ENCODE assay signal across 8 cellular contexts in the genomic region with DNA sequence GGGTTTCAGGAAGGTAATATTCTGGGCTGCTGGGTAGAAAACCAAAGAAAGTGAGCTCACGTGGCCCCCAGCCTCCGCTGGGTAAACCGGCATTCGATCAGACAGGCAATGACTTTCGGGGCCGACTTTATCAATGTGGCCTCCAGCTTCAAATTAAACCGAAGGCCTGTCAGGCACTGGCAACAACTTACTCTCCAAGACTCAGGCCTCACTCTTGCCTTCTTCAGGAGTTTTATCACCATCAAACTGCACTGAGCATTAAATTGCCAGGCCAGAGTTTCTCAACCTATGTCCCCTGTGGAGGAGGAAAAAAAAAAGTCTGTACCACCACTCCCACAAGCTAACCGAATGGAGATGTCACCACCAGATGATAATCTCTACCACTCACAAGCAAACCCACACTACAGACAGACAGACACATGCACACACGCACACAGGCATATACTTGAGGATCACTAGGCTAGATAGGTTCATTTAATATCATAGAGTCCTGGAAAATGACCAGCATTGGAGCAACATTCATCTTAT. TPM values are rescaled to one million over a fixed set of nuclear protein-coding genes. Genes with fewer than 3 reads are reported as not detected.
DNase-seq lines count a peak whose midpoint lies in the region; ATAC-seq, FAIRE-seq and TF ChIP-seq lines count a peak whose summit lies in the region.

No MANE protein-coding gene starts in this region.

- H4K20me1 ChIP-seq in BLaER1 treated with 17β-estradiol and CSF1 and Interleukin-3, amounts not matched to agents 10 nM and 100 nM = no peaks in the 10 kb centered on the region
- no peaks in the 10 kb centered on the region for H4K20me1 ChIP-seq in GM12878 (ENCODE audit: control insufficient read depth, insufficient read depth)

- H3K4me3 ChIP-seq in BLaER1 treated with 17β-estradiol and CSF1 and Interleukin-3, amounts not matched to agents 10 nM and 100 nM = peak overlapping the region; percentile 65 to 90 (median 78)
- H3K4me3 ChIP-seq in GM12878 (peak overlapping the region; percentile 82), mononuclear cell (ENCODE audit: low read length) (peak overlapping the region; percentile 63)

- DNase-seq in GM12878 (ENCODE audit: low read depth, low spot score) (no peak), NCI-H2196 treated with DMSO at 0.1 percent for 48 hours (lab: John Stamatoyannopoulos, UW; ENCODE audit: unreplicated experiment) (no peak), NCI-H1436 (lab: John Stamatoyannopoulos, UW) (no peak), DMS 273 treated with DMSO at 0.1 percent for 48 hours (lab: John Stamatoyannopoulos, UW) (no peak), NCI-H526 (lab: John Stamatoyannopoulos, UW) (no peak)

- FAIRE-seq in GM12878 (lab: Jason Lieb, UNC) = no peak

- peak overlapping the region; percentile 93 for H2AFZ ChIP-seq in GM12878 (ENCODE audit: control insufficient read depth, low read depth, low read length)

- H3K4me1 ChIP-seq in BLaER1 treated with 17β-estradiol and CSF1 and Interleukin-3, amounts not matched to agents 10 nM and 100 nM = peaks cover 22 to 46% (median 29%) of the 10 kb centered on the region in 10 experiments
- H3K4me1 ChIP-seq in GM12878 (ENCODE audit: control insufficient read depth, insufficient read depth, low read length) = peaks cover 10% of the 10 kb centered on the region
- H3K4me1 ChIP-seq in mononuclear cell (ENCODE audit: insufficient read depth, low read length) = peaks cover 42% of the 10 kb centered on the region

- 67% methylated on average over 9 of the region's 9 CpGs for WGBS in GM12878 (ENCODE audit: insufficient coverage, insufficient replicate concordance, low lambda C conversion rate, missing lambda C conversion rate)

- peak overlapping the region; percentile 57 to 89 (median 74) for H3K27ac ChIP-seq in BLaER1 treated with 17β-estradiol and CSF1 and Interleukin-3, amounts not matched to agents 10 nM and 100 nM
- H3K27ac ChIP-seq in KOPT-K1 (ENCODE audit: low read depth, low read length, poor library complexity, severe bottlenecking) (peak overlapping the region; percentile 75), GM12878 (ENCODE audit: control insufficient read depth, insufficient read depth) (peak overlapping the region; percentile 77)

- H3K27me3 ChIP-seq in BLaER1 treated with 17β-estradiol and CSF1 and Interleukin-3, amounts not matched to agents 10 nM and 100 nM = no peaks in the 10 kb centered on the region; a peak in 1 of 22 replicates
- H3K27me3 ChIP-seq in GM12878 (replicated peaks in 1 of 2; ENCODE audit: control insufficient read depth in 2 of 2, insufficient read depth in 2 of 2, low read length in 1 of 2) (no peaks in the 10 kb centered on the region), mononuclear cell (ENCODE audit: insufficient read depth, low read length) (no peaks in the 10 kb centered on the region)

- H3K9ac ChIP-seq in BLaER1 treated with 17β-estradiol and CSF1 and Interleukin-3, amounts not matched to agents 10 nM and 100 nM = peak overlapping the region; percentile 80 to 88 (median 83)
- peak overlapping the region; percentile 82 for H3K9ac ChIP-seq in GM12878 (ENCODE audit: control insufficient read depth, insufficient read depth, low read length)

- POLR2A ChIA-PET in GM12878 (lab: Charles Lee) = interaction anchor here (0.9 to 5.2 kb wide), 5 partner anchors 9 to 83 kb away, joined by 3 to 34 read pairs (median 4); no protein-coding TSS in a partner anchor

- peaks cover 32% of the 10 kb centered on the region for H3K79me2 ChIP-seq in GM12878 (ENCODE audit: control insufficient read depth, insufficient read depth, low read length)

- TSS peak; percentile 65 for BruUV-seq in GM12878 (replicated peaks; lab: Mats Ljungman, UMichigan)

- RAD21 ChIA-PET in GM12878 (lab: Charles Lee; ENCODE audit: unreplicated experiment) = interaction anchor here (0.6 to 4.4 kb wide), 7 partner anchors 11 to 1340 kb away, joined by 3 to 24 read pairs (median 6); no protein-coding TSS in a partner anchor

- peak overlapping the region; percentile 81 to 95 (median 87) for H3K4me2 ChIP-seq in BLaER1 treated with 17β-estradiol and CSF1 and Interleukin-3, amounts not matched to agents 10 nM and 100 nM
- peak overlapping the region; percentile 96 for H3K4me2 ChIP-seq in GM12878 (ENCODE audit: control insufficient read depth, insufficient read depth)

- CTCF ChIA-PET in GM12878 (lab: Yijun Ruan, JAX) = interaction anchor here (0.5 to 3.7 kb wide), 9 partner anchors 10 to 351 kb away, joined by 3 to 31 read pairs (median 4); no protein-coding TSS in a partner anchor

- intact Hi-C loops in GM12878 (cut with micrococcal nuclease; ENCODE audit: unreplicated experiment) = loop anchor here (5.0 kb wide), 5 partner anchors 54 to 324 kb away; a partner anchor contains a TSS

- H3K36me3 ChIP-seq in BLaER1 treated with 17β-estradiol and CSF1 and Interleukin-3, amounts not matched to agents 10 nM and 100 nM = no peaks in the 10 kb centered on the region
- H3K36me3 ChIP-seq in KOPT-K1 (ENCODE audit: insufficient read depth, low read length) = no peaks in the 10 kb centered on the region
- no peaks in the 10 kb centered on the region for H3K36me3 ChIP-seq in GM12878 (ENCODE audit: control insufficient read depth in 2 of 2, insufficient read depth in 2 of 2, low read length in 1 of 2)

- no peak for TF ChIP-seq EP300 in GM12878 (IDR thresholded peaks at IDR 0.05; ENCODE audit: borderline replicate concordance in 1 of 2, control insufficient read depth in 1 of 2, low read depth in 2 of 2, low read length in 2 of 2)

- TF ChIP-seq CTCF in GM12878 (IDR thresholded peaks at IDR 0.05 in 2 of 3, conservative IDR thresholded peaks at IDR 0.05 in 1 of 3; ENCODE audit: control insufficient read depth in 2 of 3, extremely low read depth in 1 of 3, insufficient read depth in 1 of 3, low read depth in 3 of 3, low read length in 3 of 3) = no peak

- in situ Hi-C loops in GM12878 (cut with MboI) = no loop called here

- no peak for TF ChIP-seq RAD21 in GM12878 (IDR thresholded peaks at IDR 0.05; ENCODE audit: insufficient read depth, low read depth, low read length)

- ATAC-seq in GM12878 = no peak

- no peaks in the 10 kb centered on the region for H3K9me3 ChIP-seq in BLaER1 treated with 17β-estradiol and CSF1 and Interleukin-3, amounts not matched to agents 10 nM and 100 nM (replicated peaks in 1 of 11)
- H3K9me3 ChIP-seq in KOPT-K1 (ENCODE audit: insufficient read depth, low read length, poor library complexity, severe bottlenecking) = no peaks in the 10 kb centered on the region
- H3K9me3 ChIP-seq in GM12878 (replicated peaks; ENCODE audit: control insufficient read depth, insufficient read depth, low read length) = no peaks in the 10 kb centered on the region
- no peaks in the 10 kb centered on the region for H3K9me3 ChIP-seq in mononuclear cell (ENCODE audit: low read depth, low read length)

- TF ChIP-seq POLR2A in GM12878 (IDR thresholded peaks at IDR 0.05; ENCODE audit: low read depth, low read length) = no peak

- SMC1A ChIA-PET in GM12878 (lab: Charles Lee; ENCODE audit: uncharacterized antibody, unreplicated experiment) = interaction anchor here (0.6 to 6.0 kb wide), 7 partner anchors 11 to 128 kb away, joined by 3 to 64 read pairs (median 6); no protein-coding TSS in a partner anchor

TF ChIP-seq in GM12878, 131 proteins besides CTCF, POLR2A, EP300 and RAD21 (continues in another document):
- TF ChIP-seq SUZ12 (IDR thresholded peaks at IDR 0.05; ENCODE audit: unreplicated experiment) (no peak), CBFB (IDR thresholded peaks at IDR 0.05; ENCODE audit: low read depth) (no peak)
- TF ChIP-seq, protein P1, sequence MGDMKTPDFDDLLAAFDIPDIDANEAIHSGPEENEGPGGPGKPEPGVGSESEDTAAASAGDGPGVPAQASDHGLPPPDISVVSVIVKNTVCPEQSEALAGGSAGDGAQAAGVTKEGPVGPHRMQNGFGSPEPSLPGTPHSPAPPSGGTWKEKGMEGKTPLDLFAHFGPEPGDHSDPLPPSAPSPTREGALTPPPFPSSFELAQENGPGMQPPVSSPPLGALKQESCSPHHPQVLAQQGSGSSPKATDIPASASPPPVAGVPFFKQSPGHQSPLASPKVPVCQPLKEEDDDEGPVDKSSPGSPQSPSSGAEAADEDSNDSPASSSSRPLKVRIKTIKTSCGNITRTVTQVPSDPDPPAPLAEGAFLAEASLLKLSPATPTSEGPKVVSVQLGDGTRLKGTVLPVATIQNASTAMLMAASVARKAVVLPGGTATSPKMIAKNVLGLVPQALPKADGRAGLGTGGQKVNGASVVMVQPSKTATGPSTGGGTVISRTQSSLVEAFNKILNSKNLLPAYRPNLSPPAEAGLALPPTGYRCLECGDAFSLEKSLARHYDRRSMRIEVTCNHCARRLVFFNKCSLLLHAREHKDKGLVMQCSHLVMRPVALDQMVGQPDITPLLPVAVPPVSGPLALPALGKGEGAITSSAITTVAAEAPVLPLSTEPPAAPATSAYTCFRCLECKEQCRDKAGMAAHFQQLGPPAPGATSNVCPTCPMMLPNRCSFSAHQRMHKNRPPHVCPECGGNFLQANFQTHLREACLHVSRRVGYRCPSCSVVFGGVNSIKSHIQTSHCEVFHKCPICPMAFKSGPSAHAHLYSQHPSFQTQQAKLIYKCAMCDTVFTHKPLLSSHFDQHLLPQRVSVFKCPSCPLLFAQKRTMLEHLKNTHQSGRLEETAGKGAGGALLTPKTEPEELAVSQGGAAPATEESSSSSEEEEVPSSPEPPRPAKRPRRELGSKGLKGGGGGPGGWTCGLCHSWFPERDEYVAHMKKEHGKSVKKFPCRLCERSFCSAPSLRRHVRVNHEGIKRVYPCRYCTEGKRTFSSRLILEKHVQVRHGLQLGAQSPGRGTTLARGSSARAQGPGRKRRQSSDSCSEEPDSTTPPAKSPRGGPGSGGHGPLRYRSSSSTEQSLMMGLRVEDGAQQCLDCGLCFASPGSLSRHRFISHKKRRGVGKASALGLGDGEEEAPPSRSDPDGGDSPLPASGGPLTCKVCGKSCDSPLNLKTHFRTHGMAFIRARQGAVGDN (IDR thresholded peaks at IDR 0.05) = no peak

RNA-seq across cellular contexts. Expression of a gene that starts 1.1 kb away (rescaled TPM):
- 52.4 and 54.2 TPM in 2 replicates for total RNA-seq in GM12878 (2013; cell fraction: nucleolus; rRNA removed)
- total RNA-seq in GM12878 (2014; rRNA removed) (21.0 and 22.7 TPM in 2 replicates), GM12878 (2014; rRNA removed; fragmentation: Illumina TruSeq; extraction: Trizol) (17.0 and 17.2 TPM in 2 replicates), GM12878 (2021) (18.2 and 19.3 TPM in 2 replicates), mononuclear cell (9.9 TPM)
- 7.0 TPM for polyA plus RNA-seq in GM12878 (2011; ENCODE audit: low read depth)
- polyA plus RNA-seq in GM12878 (2011; rRNA removed) (13.9 and 16.1 TPM in 2 replicates), GM12878 (2014; fragmentation: Illumina TruSeq; extraction: Trizol) (13.3 and 20.8 TPM in 2 replicates), GM12878 (2014; fragmentation: Nextera tagmentation; extraction: Ambion mirVana) (under 1 TPM; 0.39 to 0.44 TPM), GM12878 (2014; rRNA removed) (7.6 and 9.9 TPM in 2 replicates), GM12878 (2016; fragmentation: Nextera tagmentation; extraction: Ambion mirVana) (1 to 10 TPM; 4.6 to 7.7 TPM)
- 9.0 and 11.4 TPM in 2 replicates for polyA plus RNA-seq in GM12878 (2011; cell fraction: cytosol; rRNA removed)
- polyA plus RNA-seq in GM12878 (2011; cell fraction: nucleus; rRNA removed) = 17.9 and 22.1 TPM in 2 replicates
- polyA plus RNA-seq in GM12878 (2012) = 6.3 and 9.0 TPM in 2 replicates
- 33.9 and 34.7 TPM in 2 replicates for polyA minus RNA-seq in GM12878 (2011; rRNA and poly(A)+ RNA removed)
- 17.2 and 17.4 TPM in 2 replicates for polyA minus RNA-seq in GM12878 (2011; cell fraction: cytosol; rRNA and poly(A)+ RNA removed)
- 17.4 and 22.4 TPM in 2 replicates for polyA minus RNA-seq in GM12878 (2011; cell fraction: nucleus; rRNA and poly(A)+ RNA removed)
